ENCODE assay signal across 13 cellular contexts in genomic region chr18:26511339-26512071, GRCh38. TPM values are rescaled to one million over a fixed set of nuclear protein-coding genes. Genes with fewer than 3 reads are reported as not detected.
DNase-seq lines count a peak whose midpoint lies in the region; ATAC-seq and TF ChIP-seq lines count a peak whose summit lies in the region.
"Had no signal": no experiment of that assay in that cellular context is flagged by ENCODE, and none has a peak within 500 bp of the region (broad histone marks: within the 10 kb centered on the region; RNA-seq: fewer than 3 reads in every experiment).

No MANE protein-coding gene starts in this region.

- TF ChIP-seq CTCF in lung (IDR thresholded peaks at IDR 0.05; ENCODE audit: control extremely low read depth, extremely low read depth) (no peak), upper lobe of right lung (IDR thresholded peaks at IDR 0.05) (no peak)

- H3K36me3 ChIP-seq in lung (ENCODE audit: control insufficient read depth in 2 of 2, insufficient read depth in 2 of 2, low read length in 2 of 2) (no peaks in the 10 kb centered on the region), upper lobe of right lung (no peaks in the 10 kb centered on the region)
- H3K36me3 ChIP-seq: left lung had no signal

- H3K4me1 ChIP-seq in lung (ENCODE audit: control insufficient read depth in 2 of 2, insufficient read depth in 2 of 2, low read length in 2 of 2) (peaks cover 3 to 13% of the 10 kb centered on the region in 2 donors), upper lobe of right lung (peaks cover 8% of the 10 kb centered on the region)

- no peaks in the 10 kb centered on the region for H3K27me3 ChIP-seq in lung (ENCODE audit: control insufficient read depth, insufficient read depth)
- H3K27me3 ChIP-seq in upper lobe of right lung, result no peaks in the 10 kb centered on the region
- H3K27me3 ChIP-seq: left lung had no signal

- peaks cover 0 to 2% of the 10 kb centered on the region in 2 donors for H3K4me1 Mint-ChIP-seq in natural killer cell treated with Interleukin-12 subunit alpha and Interleukin-12 subunit beta and Interleukin-15 and Interleukin-18, amount 100 ng/mL, for 72 hours (ENCODE audit: low read depth in 2 of 2)

- ATAC-seq in SK-N-SH treated with all-trans-retinoic acid at 6 μM for 48 hours (peak; percentile 17; the same call in 2 of the 3 replicates), lung (ENCODE audit: insufficient read depth, low FRiP score) (no peak), upper lobe of right lung (no peak)
- no peak for ATAC-seq in natural killer cell treated with Interleukin-12 subunit alpha and Interleukin-12 subunit beta and Interleukin-15 and Interleukin-18, amount 100 ng/mL, for 72 hours
- ATAC-seq: left lung had no signal

- no peaks in the 10 kb centered on the region for H3K9me3 Mint-ChIP-seq in natural killer cell treated with Interleukin-12 subunit alpha and Interleukin-12 subunit beta and Interleukin-15 and Interleukin-18, amount 100 ng/mL, for 72 hours
- H3K9me3 Mint-ChIP-seq: T-helper 1 cell treated with Interleukin-12 subunit alpha and Interleukin-12 subunit beta and Interleukin-4 antibody, amounts not matched to agents 30 μg/mL and 1 μg/mL, for 36 hours had no signal

- no peaks in the 10 kb centered on the region for H3K9me3 ChIP-seq in lung (ENCODE audit: control insufficient read depth in 2 of 2, insufficient read depth in 1 of 2, low read length in 1 of 2)
- no peaks in the 10 kb centered on the region for H3K9me3 ChIP-seq in upper lobe of right lung
- H3K9me3 ChIP-seq: left lung had no signal

- 56 to 57% methylated on average over 10 of the region's 10 CpGs for WGBS in lung, 2 donors

- H3K4me3 ChIP-seq in lung, result no peak overlapping the region
- no peak overlapping the region for H3K4me3 ChIP-seq in upper lobe of right lung
- H3K4me3 ChIP-seq: left lung had no signal

- H3K27me3 Mint-ChIP-seq in natural killer cell treated with Interleukin-12 subunit alpha and Interleukin-12 subunit beta and Interleukin-15 and Interleukin-18, amount 100 ng/mL, for 72 hours, result no peaks in the 10 kb centered on the region

- no peaks in the 10 kb centered on the region for H3K36me3 Mint-ChIP-seq in natural killer cell treated with Interleukin-12 subunit alpha and Interleukin-12 subunit beta and Interleukin-15 and Interleukin-18, amount 100 ng/mL, for 72 hours

- DNase-seq in COLO829 (ENCODE audit: low spot score) (peak; percentile 34), NCI-H1417 treated with DMSO at 0.1 percent for 48 hours (lab: John Stamatoyannopoulos, UW) (peak; percentile 96), lung (ENCODE audit: low spot score) (peak; percentile 7), NCI-H526 (lab: John Stamatoyannopoulos, UW) (no peak), germinal center (ENCODE audit: low spot score) (no peak), upper lobe of right lung (no peak)
- no peak for DNase-seq in natural killer cell treated with Interleukin-12 subunit alpha and Interleukin-12 subunit beta and Interleukin-15 and Interleukin-18, amount 100 ng/mL, for 72 hours (ENCODE audit: low spot score)
- DNase-seq: activated CD4-positive, alpha-beta T cell treated with anti-CD3 and anti-CD28 coated beads, Interleukin-2, amount 50 U/mL, for 4 hours; activated gamma-delta T cell; left lung; occipital lobe had no signal

- intact Hi-C loops in upper lobe of right lung (cut with DNase I), result no loop called here

- H3K4me3 Mint-ChIP-seq in natural killer cell treated with Interleukin-12 subunit alpha and Interleukin-12 subunit beta and Interleukin-15 and Interleukin-18, amount 100 ng/mL, for 72 hours, result no peak overlapping the region
- H3K4me3 Mint-ChIP-seq: T-helper 1 cell treated with Interleukin-12 subunit alpha and Interleukin-12 subunit beta and Interleukin-4 antibody, amounts not matched to agents 30 μg/mL and 1 μg/mL, for 36 hours had no signal

- no peak overlapping the region for H3K27ac Mint-ChIP-seq in natural killer cell treated with Interleukin-12 subunit alpha and Interleukin-12 subunit beta and Interleukin-15 and Interleukin-18, amount 100 ng/mL, for 72 hours
- H3K27ac Mint-ChIP-seq: T-helper 1 cell treated with Interleukin-12 subunit alpha and Interleukin-12 subunit beta and Interleukin-4 antibody, amounts not matched to agents 30 μg/mL and 1 μg/mL, for 36 hours had no signal

- H3K27ac ChIP-seq in lung (ENCODE audit: low read depth in 1 of 2, low read length in 1 of 2) (no peak overlapping the region), upper lobe of right lung (no peak overlapping the region)
- H3K27ac ChIP-seq: left lung had no signal

TF ChIP-seq in SK-N-SH treated with all-trans-retinoic acid at 6 μM for 48 hours, 23 proteins besides CTCF, POLR2A, EP300 and RAD21:
- TF ChIP-seq RARB (CRISPR knock-in tag; IDR thresholded peaks at IDR 0.05) (no peak), GLIS3 (CRISPR knock-in tag; IDR thresholded peaks at IDR 0.05) (no peak), SNAI2 (CRISPR knock-in tag; IDR thresholded peaks at IDR 0.05) (no peak), PATZ1 (CRISPR knock-in tag; IDR thresholded peaks at IDR 0.05; ENCODE audit: borderline replicate concordance) (no peak), PPARA (CRISPR knock-in tag; IDR thresholded peaks at IDR 0.05; ENCODE audit: borderline replicate concordance) (no peak), ZC3H10 (CRISPR knock-in tag; IDR thresholded peaks at IDR 0.05) (no peak), POU6F1 (CRISPR knock-in tag; IDR thresholded peaks at IDR 0.05; ENCODE audit: borderline replicate concordance, low read depth) (no peak), TCF4 (CRISPR knock-in tag; IDR thresholded peaks at IDR 0.05; ENCODE audit: borderline replicate concordance) (no peak)

RNA-seq across cellular contexts. Expression of gene KCTD1, which starts 36.8 kb away (rescaled TPM):
- 10 to 100 TPM; 11.8 to 17.5 TPM for total RNA-seq in lung
- polyA plus RNA-seq in lung, result 1 to 10 TPM; 4.0 to 6.6 TPM
- 1 to 10 TPM; 4.0 to 4.5 TPM for total RNA-seq in natural killer cell treated with Interleukin-12 subunit alpha and Interleukin-12 subunit beta and Interleukin-15 and Interleukin-18, amount 100 ng/mL, for 72 hours
- total RNA-seq in upper lobe of right lung, result 9.8 TPM

Comparison
In these comparisons a context has a peak if more than half of its experiments do, and no peak if none do; other contexts are left out.
1. DNase-seq: peak in COLO829 (single experiment), NCI-H1417 treated with DMSO at 0.1 percent for 48 hours (single experiment) and lung (single experiment); none in NCI-H526 (0 of 2), germinal center (single experiment), natural killer cell treated with Interleukin-12 subunit alpha and Interleukin-12 subunit beta and Interleukin-15 and Interleukin-18, amount 100 ng/mL, for 72 hours (single experiment) and upper lobe of right lung (single experiment).